ENCODE assay signal across 33 cellular contexts in genomic region chr13:21445759-21446158, GRCh38.
"Had no signal": no experiment of that assay in that cellular context is flagged by ENCODE, and none has a peak within 500 bp of the region (broad histone marks: within the 10 kb centered on the region; RNA-seq: fewer than 3 reads in every experiment).

No MANE protein-coding gene starts in this region.

- H3K4me1 ChIP-seq: breast epithelium, neural progenitor cell, parathyroid adenoma, right atrium auricular region had no signal

- H3K27me3 Mint-ChIP-seq: activated CD4-positive, alpha-beta memory T cell treated with anti-CD3 and anti-CD28 coated beads for 36 hours; activated T-cell treated with anti-CD3 and anti-CD28 coated beads, Interleukin-2, amount 50 U/mL, for 24 hours; activated T-helper 17 cell treated with anti-CD3 and anti-CD28 coated beads, Interleukin-2, amount 50 U/mL, for 72 hours; dendritic cell treated with granulocyte-macrophage colony-stimulating factor and Interleukin-4, amounts not matched to agents 40 ng/mL and 50 ng/mL, for 4 days; naive thymus-derived CD4-positive, alpha-beta T cell; stimulated activated naive B cell treated with anti-CD40 and anti-IgM and Interleukin-4, amounts not matched to agents 10 μg/mL and 1 μg/mL and 100 μg/mL, for 72 hours; T-cell had no signal

- H3K27ac ChIP-seq: breast epithelium, epithelial cell of prostate, esophagus squamous epithelium, heart right ventricle, neural progenitor cell, parathyroid adenoma, right atrium auricular region, stomach, suprapubic skin, tibial artery had no signal

- DNase-seq: activated CD4-positive, alpha-beta memory T cell treated with anti-CD3 and anti-CD28 coated beads for 36 hours; activated CD4-positive, alpha-beta T cell treated with anti-CD3 and anti-CD28 coated beads for 48 hours; activated CD8-positive, alpha-beta memory T cell treated with anti-CD3 and anti-CD28 coated beads, Interleukin-2, amount 50 U/mL, for 4 hours; activated gamma-delta T cell treated with Interleukin-2 at 50 U/mL for 16 hours; activated T-cell treated with anti-CD3 and anti-CD28 coated beads, Interleukin-2, amount 50 U/mL, for 24 hours; central memory CD4-positive, alpha-beta T cell; esophagus squamous epithelium; foreskin melanocyte; heart right ventricle; islet precursor cell; left cardiac atrium; mammary epithelial cell; naive thymus-derived CD4-positive, alpha-beta T cell; occipital lobe; stimulated activated CD4-positive, alpha-beta T cell treated with anti-CD3 and anti-CD28 coated beads, Interleukin-1b, Interleukin-23, amount 100 ng/mL, for 48 hours; stimulated activated CD4-positive, alpha-beta T cell treated with anti-CD3 and anti-CD28 coated beads, Interleukin-4, amount 100 ng/mL, for 4 hours; stimulated activated CD8-positive, alpha-beta memory T cell treated with anti-CD3 and anti-CD28 coated beads, Interleukin-4, amount 100 ng/mL, for 48 hours; stimulated activated naive B cell treated with anti-CD40 and anti-IgM and Interleukin-4, amounts not matched to agents 10 μg/mL and 1 μg/mL and 100 μg/mL, for 72 hours; stomach; T-cell; tibial artery had no signal

- H2AFZ ChIP-seq: neural progenitor cell, parathyroid adenoma had no signal

- ATAC-seq: activated naive CD4-positive, alpha-beta T cell treated with anti-CD3 and anti-CD28 coated beads, Interleukin-2, amount 50 U/mL, for 72 hours; activated T-helper 17 cell treated with anti-CD3 and anti-CD28 coated beads, Interleukin-2, amount 50 U/mL, for 72 hours; heart right ventricle; left cardiac atrium; naive thymus-derived CD4-positive, alpha-beta T cell; stimulated activated naive B cell treated with anti-CD40 and anti-IgM and Interleukin-4, amounts not matched to agents 10 μg/mL and 1 μg/mL and 100 μg/mL, for 72 hours; T-cell had no signal

- H3K9me3 Mint-ChIP-seq: activated T-helper 17 cell treated with anti-CD3 and anti-CD28 coated beads, Interleukin-2, amount 50 U/mL, for 72 hours; dendritic cell treated with granulocyte-macrophage colony-stimulating factor and Interleukin-4, amounts not matched to agents 40 ng/mL and 50 ng/mL, for 4 days had no signal

- H3K4me3 ChIP-seq: breast epithelium, esophagus squamous epithelium, heart right ventricle, neural progenitor cell, right atrium auricular region, smooth muscle cell, stomach, suprapubic skin, tibial artery had no signal

- H3K4me2 ChIP-seq: neural progenitor cell, smooth muscle cell had no signal

- H3K9me3 ChIP-seq: breast epithelium, esophagus squamous epithelium, heart right ventricle, right atrium auricular region, stomach, suprapubic skin, tibial artery had no signal

- H3K27ac Mint-ChIP-seq: activated CD4-positive, alpha-beta memory T cell treated with anti-CD3 and anti-CD28 coated beads for 36 hours; activated naive CD4-positive, alpha-beta T cell treated with anti-CD3 and anti-CD28 coated beads, Interleukin-2, amount 50 U/mL, for 72 hours; activated T-cell treated with anti-CD3 and anti-CD28 coated beads, Interleukin-2, amount 50 U/mL, for 24 hours; activated T-helper 17 cell treated with anti-CD3 and anti-CD28 coated beads, Interleukin-2, amount 50 U/mL, for 72 hours; dendritic cell treated with granulocyte-macrophage colony-stimulating factor and Interleukin-4, amounts not matched to agents 40 ng/mL and 50 ng/mL, for 4 days; neural progenitor cell; stimulated activated naive B cell treated with anti-CD40 and anti-IgM and Interleukin-4, amounts not matched to agents 10 μg/mL and 1 μg/mL and 100 μg/mL, for 72 hours; T-cell; T-helper 2 cell treated with Interferon-gamma antibody and Interleukin-4, amounts not matched to agents 5 μg/mL and 100 μg/mL, for 36 hours had no signal

- H3K9ac ChIP-seq: neural progenitor cell, parathyroid adenoma had no signal

- H3K27me3 ChIP-seq: breast epithelium, esophagus squamous epithelium, heart right ventricle, neural progenitor cell, right atrium auricular region, stomach, suprapubic skin, tibial artery had no signal

- H3K4me1 Mint-ChIP-seq: mesothelial cell of epicardium had no signal

- H3K4me3 Mint-ChIP-seq: activated CD4-positive, alpha-beta memory T cell treated with anti-CD3 and anti-CD28 coated beads for 36 hours; activated T-cell treated with anti-CD3 and anti-CD28 coated beads, Interleukin-2, amount 50 U/mL, for 24 hours; activated T-helper 17 cell treated with anti-CD3 and anti-CD28 coated beads, Interleukin-2, amount 50 U/mL, for 72 hours; dendritic cell treated with granulocyte-macrophage colony-stimulating factor and Interleukin-4, amounts not matched to agents 40 ng/mL and 50 ng/mL, for 4 days; mesothelial cell of epicardium; neural progenitor cell; stimulated activated naive B cell treated with anti-CD40 and anti-IgM and Interleukin-4, amounts not matched to agents 10 μg/mL and 1 μg/mL and 100 μg/mL, for 72 hours; T-helper 2 cell treated with Interferon-gamma antibody and Interleukin-4, amounts not matched to agents 5 μg/mL and 100 μg/mL, for 36 hours had no signal

- H3K36me3 ChIP-seq: breast epithelium, esophagus squamous epithelium, heart right ventricle, right atrium auricular region, stomach, suprapubic skin, tibial artery had no signal
